9 cellular contexts compared by ENCODE assay signal in genomic region chr1:22005261-22006149, GRCh38. TPM values are rescaled to one million over a fixed set of nuclear protein-coding genes. Genes with fewer than 3 reads are reported as not detected.
A peak's percentile ranks its signal among the peaks of the same experiment; 100 is the strongest.
DNase-seq lines count a peak whose midpoint lies in the region; ATAC-seq and TF ChIP-seq lines count a peak whose summit lies in the region.
"Not testable (repeated sequence)": the region's sequence is repeated elsewhere in the genome, so short reads cannot be mapped to it uniquely, and the experiment has no call there.
"Had no signal": no experiment of that assay in that cellular context is flagged by ENCODE, and none has a peak within 500 bp of the region (broad histone marks: within the 10 kb centered on the region; RNA-seq: fewer than 3 reads in every experiment).

No MANE protein-coding gene starts in this region.

- not testable (repeated sequence) for H2AFZ ChIP-seq in Karpas-422 (ENCODE audit: low read length); OCI-LY7 (ENCODE audit: low read length)

- not testable (repeated sequence) for H4K20me1 ChIP-seq in DOHH2 (ENCODE audit: control insufficient read depth, insufficient read depth, low read depth, low read length); Karpas-422 (ENCODE audit: insufficient read depth, low read depth, low read length); OCI-LY7 (ENCODE audit: insufficient read depth, low read length)

- not testable (repeated sequence) for H3K9me3 ChIP-seq in DOHH2 (ENCODE audit: control insufficient read depth, insufficient read depth, low read length); Karpas-422 (ENCODE audit: low read length); OCI-LY7 (ENCODE audit: low read length); colonic mucosa; right atrium auricular region; neutrophil; aorta (ENCODE audit: control insufficient read depth, low read length)

- not testable (repeated sequence) for H3K4me1 ChIP-seq in DOHH2 (ENCODE audit: control insufficient read depth, low read length); Karpas-422 (ENCODE audit: low read length); OCI-LY7 (ENCODE audit: insufficient read depth, low read length, poor library complexity, severe bottlenecking); colonic mucosa; right atrium auricular region; neutrophil (ENCODE audit: control insufficient read depth in 1 of 2, insufficient read depth in 1 of 2, low read depth in 1 of 2, low read length in 1 of 2); aorta (ENCODE audit: control insufficient read depth in 1 of 2, insufficient read depth in 2 of 2, low read length in 2 of 2)

- H3K9ac ChIP-seq in Karpas-422 (ENCODE audit: low read length); colonic mucosa (ENCODE audit: low read depth in 2 of 2, low read length in 2 of 2): not testable (repeated sequence)

- CTCF ChIA-PET in OCI-LY7 (lab: Charles Lee; ENCODE audit: unreplicated experiment) = not testable (repeated sequence)

- WGBS in aorta, 2 donors = 67 to 69% methylated on average over 18 of the region's 18 CpGs

- peak; percentile 78 for ATAC-seq in aorta (ENCODE audit: low FRiP score)

- intact Hi-C loops in OCI-LY7 (cut with micrococcal nuclease; ENCODE audit: unreplicated experiment); colonic mucosa (cut with DNase I); aorta (cut with DNase I): not testable (repeated sequence)

- POLR2A ChIA-PET in OCI-LY7 (lab: Charles Lee) = interaction anchor here (0.6 kb wide), 1 partner anchor 170 kb away, joined by 5 read pairs; no protein-coding TSS in a partner anchor

- not testable (repeated sequence) for H3F3A ChIP-seq in DOHH2 (ENCODE audit: control insufficient read depth, insufficient read depth)

- not testable (repeated sequence) for H3K36me3 ChIP-seq in DOHH2 (ENCODE audit: control insufficient read depth, low read length); Karpas-422 (ENCODE audit: insufficient read depth, low read length); OCI-LY7 (ENCODE audit: insufficient read depth, low read length); colonic mucosa; right atrium auricular region; neutrophil; aorta (ENCODE audit: control insufficient read depth in 1 of 2, insufficient read depth in 2 of 2, low read length in 1 of 2)

- DNase-seq in Karpas-422 (peak; percentile 65), OCI-LY7 (ENCODE audit: low spot score) (peak; percentile 12), colonic mucosa (peak; percentile 73), aorta (peak in 1 of 2 donors; percentile 54)
- peak; percentile 69 for DNase-seq in activated CD8-positive, alpha-beta memory T cell treated with anti-CD3 and anti-CD28 coated beads, Interleukin-2, amount 50 U/mL, for 48 hours
- DNase-seq in right atrium auricular region (ENCODE audit: low spot score) = not testable (repeated sequence)

- not testable (repeated sequence) for H3K9me2 ChIP-seq in DOHH2 (replicated peaks; ENCODE audit: control insufficient read depth, low read length); Karpas-422 (replicated peaks; ENCODE audit: insufficient read depth, low read length); OCI-LY7 (ENCODE audit: insufficient read depth, low read length)

- H3K27me3 ChIP-seq in DOHH2 (ENCODE audit: control insufficient read depth, low read length); Karpas-422 (ENCODE audit: low read length); colonic mucosa; right atrium auricular region; neutrophil; aorta (ENCODE audit: control insufficient read depth in 1 of 2, insufficient read depth in 2 of 2, low read length in 1 of 2): not testable (repeated sequence)

- TF ChIP-seq CTCF in DOHH2 (IDR thresholded peaks at IDR 0.05; ENCODE audit: low read depth, low read length, poor library complexity, severe bottlenecking) (peak; percentile 47), OCI-LY7 (conservative IDR thresholded peaks at IDR 0.05; ENCODE audit: low read length) (peak; percentile 54), colonic mucosa (IDR thresholded peaks at IDR 0.05) (peak; percentile 39), right atrium auricular region (IDR thresholded peaks at IDR 0.05) (peak; percentile 17 to 48), neutrophil (IDR thresholded peaks at IDR 0.05) (peak; percentile 33)

- not testable (repeated sequence) for H3K27ac ChIP-seq in DOHH2 (ENCODE audit: low read depth, low read length); Karpas-422 (ENCODE audit: low read length); OCI-LY7 (ENCODE audit: low read depth, low read length, poor library complexity, severe bottlenecking); colonic mucosa; right atrium auricular region; neutrophil; aorta (ENCODE audit: low read depth in 1 of 2, low read length in 2 of 2)

- H3K4me2 ChIP-seq in DOHH2 (ENCODE audit: low read length); Karpas-422 (ENCODE audit: low read depth, low read length, poor library complexity, severe bottlenecking); OCI-LY7 (ENCODE audit: low read length): not testable (repeated sequence)

- not testable (repeated sequence) for BruUV-seq in OCI-LY7 (replicated peaks; lab: Mats Ljungman, UMichigan)

- H3K79me2 ChIP-seq in DOHH2 (ENCODE audit: control insufficient read depth, low read length); Karpas-422 (ENCODE audit: low read length); OCI-LY7 (ENCODE audit: insufficient read depth, low read depth, low read length): not testable (repeated sequence)

- not testable (repeated sequence) for H3K4me3 ChIP-seq in DOHH2 (ENCODE audit: low read length); Karpas-422 (ENCODE audit: low read length); OCI-LY7 (ENCODE audit: low read depth, low read length, poor library complexity, severe bottlenecking); colonic mucosa; right atrium auricular region; neutrophil (ENCODE audit: low read depth in 1 of 2, low read length in 1 of 2); aorta (ENCODE audit: low read length in 2 of 2)

RNA-seq across cellular contexts. Expression of gene CELA3A, which starts 4.0 kb away (rescaled TPM):
- not detected in 2 replicates for total RNA-seq in Karpas-422 (2014; rRNA removed; shearing (Covaris generic); ENCODE audit: low replicate concordance)
- total RNA-seq in OCI-LY7 (2014; rRNA removed; shearing (Covaris generic)) = not detected in 2 replicates
- total RNA-seq in OCI-LY7 (2022) (not detected in 2 replicates), colonic mucosa (10 to 100 TPM in 1 of 2 donors, under 1 TPM in 1; 0.56 to 25.0 TPM), right atrium auricular region (not detected), aorta (1 to 10 TPM; 5.0 to 5.2 TPM)
- polyA plus RNA-seq in aorta = 1 to 10 TPM; 8.5 to 9.5 TPM
- total RNA-seq: activated CD8-positive, alpha-beta memory T cell treated with anti-CD3 and anti-CD28 coated beads for 36 hours had no signal

RNA-seq across cellular contexts. Expression of gene CELA3B, which starts 28.7 kb away (rescaled TPM):
- not detected in 2 replicates for total RNA-seq in Karpas-422 (2014; rRNA removed; shearing (Covaris generic); ENCODE audit: low replicate concordance)
- not detected in 2 replicates for total RNA-seq in OCI-LY7 (2014; rRNA removed; shearing (Covaris generic))
- total RNA-seq in OCI-LY7 (2022) (not detected in 2 replicates), colonic mucosa (10 to 100 TPM in 1 of 2 donors, under 1 TPM in 1; 0.42 to 16.7 TPM), right atrium auricular region (not detected), aorta (1 to 10 TPM; 1.0 to 1.8 TPM)
- polyA plus RNA-seq in aorta = 1 to 10 TPM; 2.5 to 7.5 TPM
- total RNA-seq: activated CD8-positive, alpha-beta memory T cell treated with anti-CD3 and anti-CD28 coated beads for 36 hours had no signal

RNA-seq across cellular contexts. Expression of gene CDC42, which starts 47.0 kb away (rescaled TPM):
- 120 and 223 TPM in 2 replicates for total RNA-seq in Karpas-422 (2014; rRNA removed; shearing (Covaris generic); ENCODE audit: low replicate concordance)
- total RNA-seq in OCI-LY7 (2014; rRNA removed; shearing (Covaris generic)) = 109 and 120 TPM in 2 replicates
- total RNA-seq in OCI-LY7 (2022) = 157 and 163 TPM in 2 replicates
- total RNA-seq in colonic mucosa = 100 to 1,000 TPM; 264 to 345 TPM
- 100 to 1,000 TPM; 144 to 147 TPM for total RNA-seq in right atrium auricular region
- 100 to 1,000 TPM; 203 to 211 TPM for total RNA-seq in aorta
- 100 to 1,000 TPM; 123 to 176 TPM for polyA plus RNA-seq in aorta
